ENCODE assay signal across 1 cellular context in the genomic region with DNA sequence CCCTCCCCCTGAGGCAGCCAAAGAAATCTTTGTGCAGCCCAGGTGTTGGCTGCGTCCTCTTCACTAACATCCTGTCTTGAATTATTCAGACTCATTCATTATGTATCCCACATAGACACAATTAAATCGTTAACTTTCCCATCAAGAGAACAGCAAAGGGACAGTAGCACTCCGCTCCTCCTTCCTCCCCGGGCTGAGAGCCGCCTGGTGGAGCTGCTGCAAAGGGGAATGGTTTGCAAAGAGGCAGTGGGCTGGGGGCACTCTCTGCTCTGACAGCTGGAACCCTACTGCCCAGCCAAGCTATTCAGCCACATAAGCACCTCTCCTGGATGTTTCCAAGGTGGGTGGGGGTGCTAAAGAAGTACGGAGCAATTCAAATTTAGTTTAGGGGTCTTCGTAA.
TF ChIP-seq lines count a peak whose summit lies in the region.

No MANE protein-coding gene starts in this region.

TF ChIP-seq in HepG2, 621 proteins besides CTCF, POLR2A, EP300 and RAD21 (continued from another document):
- TF ChIP-seq STAG1 (CRISPR knock-in tag; IDR thresholded peaks at IDR 0.05) = peak; percentile 22; the same call in 1 of the 2 replicates
